Comparison of ENCODE assay signal across 8 cellular contexts in the genomic region with DNA sequence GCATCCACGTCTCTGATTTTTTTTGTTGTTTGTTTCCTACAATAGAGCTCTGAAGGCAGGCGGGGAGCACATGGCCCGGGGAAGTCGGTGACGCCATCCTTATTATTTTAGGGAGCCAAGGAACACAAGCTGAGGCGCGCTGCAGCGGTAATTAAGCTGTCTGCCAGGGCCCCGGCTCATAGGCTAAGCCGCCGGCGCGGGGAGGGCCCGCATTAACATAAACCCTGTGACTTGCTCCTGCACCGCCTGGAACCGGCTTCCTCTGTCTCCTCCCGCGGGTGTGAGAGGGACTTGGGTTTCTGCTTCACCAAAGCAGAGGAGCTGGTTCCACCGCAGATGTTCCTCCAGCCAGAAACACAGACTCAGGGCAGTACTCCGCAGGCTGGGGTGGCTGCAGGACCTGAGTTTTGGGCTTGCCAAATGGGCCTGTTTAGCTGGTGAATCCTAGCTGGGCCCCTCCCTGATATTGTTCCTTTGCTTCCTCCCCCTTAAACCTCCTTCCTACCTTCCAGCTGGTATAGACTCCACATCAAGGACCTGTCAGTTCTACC. TPM values are rescaled to one million over a fixed set of nuclear protein-coding genes. Genes with fewer than 3 reads are reported as not detected.
DNase-seq lines count a peak whose midpoint lies in the region; ATAC-seq and TF ChIP-seq lines count a peak whose summit lies in the region.

No MANE protein-coding gene starts in this region.

- peaks cover 7% of the 10 kb centered on the region; the same call in 1 of the 2 replicates for H3K36me3 Mint-ChIP-seq in HFFc6 (ENCODE audit: low read depth)
- H3K36me3 Mint-ChIP-seq in activated naive CD8-positive, alpha-beta T cell treated with anti-CD3 and anti-CD28 coated beads for 36 hours = peaks cover 52% of the 10 kb centered on the region

- H2AFZ ChIP-seq in OCI-LY1 (ENCODE audit: low read length) (no peak overlapping the region), PC-3 (ENCODE audit: low read length) (no peak overlapping the region)

- H3K79me2 ChIP-seq in OCI-LY1 (ENCODE audit: insufficient read depth, low read length) (peaks cover 97% of the 10 kb centered on the region), PC-3 (ENCODE audit: low read length) (peaks cover 99% of the 10 kb centered on the region)

- H3K36me3 ChIP-seq in OCI-LY1 (ENCODE audit: insufficient read depth, low read length) = peaks cover 54% of the 10 kb centered on the region; the same call in 1 of the 2 replicates
- no peaks in the 10 kb centered on the region for H3K36me3 ChIP-seq in testis (ENCODE audit: low read depth, missing control alignments)
- peaks cover 5% of the 10 kb centered on the region; the same call in 1 of the 2 replicates for H3K36me3 ChIP-seq in PC-3 (ENCODE audit: low read depth, low read length)

- intact Hi-C loops in head of caudate nucleus (cut with DNase I) = no loop called here
- intact Hi-C loops in testis (cut with DNase I; ENCODE audit: low total_unique reads) = no loop called here
- intact Hi-C loops in PC-3 (cut with micrococcal nuclease) = no loop called here

- peak; percentile 53 for DNase-seq in DMS 273 treated with DMSO at 0.1 percent for 48 hours (lab: John Stamatoyannopoulos, UW)
- peak; percentile 81 for DNase-seq in HFFc6
- DNase-seq in activated naive CD8-positive, alpha-beta T cell treated with anti-CD3 and anti-CD28 coated beads for 36 hours = peak; percentile 72
- DNase-seq in head of caudate nucleus = peak; percentile 82 to 98 (median 95)
- peak; percentile 43 to 96 (median 88) for DNase-seq in nucleus accumbens (lab: John Stamatoyannopoulos, UW)
- DNase-seq in testis = peak; percentile 89
- no peak for DNase-seq in PC-3

- peak overlapping the region; percentile 75 for H3K27ac Mint-ChIP-seq in HFFc6
- H3K27ac Mint-ChIP-seq in activated naive CD8-positive, alpha-beta T cell treated with anti-CD3 and anti-CD28 coated beads for 36 hours = peak overlapping the region; percentile 80

- TF ChIP-seq CTCF in HFFc6 (IDR thresholded peaks at IDR 0.05) = no peak
- no peak for TF ChIP-seq CTCF in OCI-LY1 (IDR thresholded peaks at IDR 0.05; ENCODE audit: low read length)
- no peak for TF ChIP-seq CTCF in testis (IDR thresholded peaks at IDR 0.05)
- TF ChIP-seq CTCF in PC-3 (conservative IDR thresholded peaks at IDR 0.05; ENCODE audit: low read depth, low read length) = no peak

- H3F3A ChIP-seq in OCI-LY1 (ENCODE audit: insufficient read depth, low read length) = no peaks in the 10 kb centered on the region
- no peaks in the 10 kb centered on the region for H3F3A ChIP-seq in PC-3 (ENCODE audit: low read length, unreplicated experiment)

- no peaks in the 10 kb centered on the region for H3K9me3 Mint-ChIP-seq in HFFc6
- H3K9me3 Mint-ChIP-seq in activated naive CD8-positive, alpha-beta T cell treated with anti-CD3 and anti-CD28 coated beads for 36 hours = no peaks in the 10 kb centered on the region

- no peak for ATAC-seq in PC-3

- peaks cover 59% of the 10 kb centered on the region for H3K4me1 Mint-ChIP-seq in HFFc6 (ENCODE audit: low read depth)
- H3K4me1 Mint-ChIP-seq in activated naive CD8-positive, alpha-beta T cell treated with anti-CD3 and anti-CD28 coated beads for 36 hours = peaks cover 94% of the 10 kb centered on the region

- H3K4me3 Mint-ChIP-seq in HFFc6 = peak overlapping the region; percentile 67
- H3K4me3 Mint-ChIP-seq in activated naive CD8-positive, alpha-beta T cell treated with anti-CD3 and anti-CD28 coated beads for 36 hours = peak overlapping the region; percentile 40

- CTCF ChIA-PET in PC-3 (lab: Charles Lee) = no interaction called here

- no peak for TF ChIP-seq POLR2A in testis (IDR thresholded peaks at IDR 0.05)

- H3K9me2 ChIP-seq in OCI-LY1 (ENCODE audit: low read depth, low read length) (no peaks in the 10 kb centered on the region), PC-3 (replicated peaks; ENCODE audit: low read length) (no peaks in the 10 kb centered on the region)

- no peaks in the 10 kb centered on the region for H3K9me3 ChIP-seq in OCI-LY1 (ENCODE audit: low read length)
- no peaks in the 10 kb centered on the region for H3K9me3 ChIP-seq in testis
- no peaks in the 10 kb centered on the region for H3K9me3 ChIP-seq in PC-3 (ENCODE audit: low read length)

- H3K27me3 Mint-ChIP-seq in HFFc6 (ENCODE audit: insufficient read depth) = peaks cover 1% of the 10 kb centered on the region; the same call in 1 of the 2 replicates
- no peaks in the 10 kb centered on the region for H3K27me3 Mint-ChIP-seq in activated naive CD8-positive, alpha-beta T cell treated with anti-CD3 and anti-CD28 coated beads for 36 hours

- WGBS in testis, 2 donors = 23 to 30% methylated on average over 16 to 20 of the region's 20 CpGs

- H3K27me3 ChIP-seq in OCI-LY1 (ENCODE audit: insufficient read depth, low read length) = no peaks in the 10 kb centered on the region
- no peaks in the 10 kb centered on the region for H3K27me3 ChIP-seq in testis
- H3K27me3 ChIP-seq in PC-3 (ENCODE audit: low read length) = no peaks in the 10 kb centered on the region

- H4K20me1 ChIP-seq in OCI-LY1 (ENCODE audit: insufficient read depth, low read length) (no peaks in the 10 kb centered on the region), PC-3 (ENCODE audit: low read length) (peaks cover 29% of the 10 kb centered on the region; the same call in 1 of the 2 replicates)

- H3K9ac ChIP-seq in OCI-LY1 (ENCODE audit: low read length) = peak overlapping the region; percentile 53; the same call in 1 of the 2 replicates
- H3K9ac ChIP-seq in PC-3 (ENCODE audit: low read length) = no peak overlapping the region

- H3K27ac ChIP-seq in OCI-LY1 (ENCODE audit: low read depth, low read length, poor library complexity, severe bottlenecking) (peak overlapping the region; percentile 74), testis (peak overlapping the region in 1 of 2 donors; percentile 37), PC-3 (ENCODE audit: low read length) (no peak overlapping the region)

- POLR2A ChIA-PET in PC-3 (lab: Charles Lee; ENCODE audit: unreplicated experiment) = no interaction called here

- H3K4me3 ChIP-seq in OCI-LY1 (ENCODE audit: low read depth, low read length, poor library complexity, severe bottlenecking) = peak overlapping the region; percentile 30
- H3K4me3 ChIP-seq in testis = no peak overlapping the region
- H3K4me3 ChIP-seq in PC-3 (ENCODE audit: low read length) = no peak overlapping the region

- peaks cover 94% of the 10 kb centered on the region for H3K4me1 ChIP-seq in OCI-LY1 (ENCODE audit: insufficient read depth, low read length, severe bottlenecking)
- H3K4me1 ChIP-seq in testis = peaks cover 19% of the 10 kb centered on the region
- no peaks in the 10 kb centered on the region for H3K4me1 ChIP-seq in PC-3 (ENCODE audit: insufficient read depth, low read length)

- peak overlapping the region; percentile 67 for H3K4me2 ChIP-seq in OCI-LY1 (ENCODE audit: low read length)
- H3K4me2 ChIP-seq in PC-3 (ENCODE audit: low read length) = no peak overlapping the region

- BruUV-seq in PC-3 (replicated peaks; lab: Mats Ljungman, UMichigan) = no TSS peak

RNA-seq across cellular contexts. Expression of a gene that starts 25.3 kb away (rescaled TPM):
- total RNA-seq in HFFc6 (2021; fragmentation: NEBNext Ultra II Directional; extraction: Animal tissue kit (Norgen Biotek cat#: 25700)) = 100 to 1,000 TPM in 5 of 6 experiments, 10 to 100 TPM in 1; 95.7 to 130 (median 118) TPM
- 100 to 1,000 TPM; 277 to 295 TPM for total RNA-seq in activated naive CD8-positive, alpha-beta T cell treated with anti-CD3 and anti-CD28 coated beads for 36 hours
- total RNA-seq in testis (10 to 100 TPM; 32.9 to 41.3 TPM), PC-3 (2014; rRNA removed) (106 and 151 TPM in 2 replicates)
- 49.5 TPM for polyA plus RNA-seq in testis (ENCODE audit: insufficient read depth, low read depth, low replicate concordance)
